Comparison of ENCODE assay signal across 30 cellular contexts in the genomic region with DNA sequence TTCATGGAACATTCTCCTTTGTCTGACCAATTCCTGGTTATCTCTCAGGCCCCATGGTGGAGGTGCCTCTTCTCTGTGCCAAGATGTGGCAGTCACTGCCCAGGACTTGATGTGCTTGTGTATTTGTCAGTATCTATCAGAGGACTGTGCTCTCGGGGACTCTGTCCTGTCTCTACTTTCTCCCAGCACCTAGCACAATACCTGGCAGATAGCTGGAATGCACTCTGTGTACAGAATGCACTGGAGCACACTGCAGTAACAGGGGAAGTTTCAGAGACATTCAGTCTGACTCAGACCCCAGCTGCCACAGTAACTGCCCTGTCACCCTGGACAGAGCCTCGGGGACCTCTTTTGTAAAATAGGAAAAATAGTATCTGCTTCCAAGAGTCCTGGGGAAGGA. TPM values are rescaled to one million over a fixed set of nuclear protein-coding genes. Genes with fewer than 3 reads are reported as not detected.
"Had no signal": no experiment of that assay in that cellular context is flagged by ENCODE, and none has a peak within 500 bp of the region (broad histone marks: within the 10 kb centered on the region; RNA-seq: fewer than 3 reads in every experiment).

No MANE protein-coding gene starts in this region.

- FAIRE-seq: astrocyte, TTC549 had no signal

- H3K27ac ChIP-seq: adrenal gland, body of pancreas, SJCRH30, SK-N-MC had no signal

- H3K4me1 ChIP-seq: adrenal gland, body of pancreas, SJCRH30 had no signal

- ATAC-seq: activated naive CD4-positive, alpha-beta T cell treated with anti-CD3 and anti-CD28 coated beads, Interleukin-2, amount 50 U/mL, for 72 hours; activated T-cell treated with anti-CD3 and anti-CD28 coated beads, Interleukin-2, amount 50 U/mL, for 4 hours; body of pancreas; Panc1 had no signal

- H3K9me3 ChIP-seq: adrenal gland, body of pancreas had no signal

- H3K36me3 ChIP-seq: adrenal gland, MG63, SJCRH30 had no signal

- H3K4me3 ChIP-seq: adrenal gland, body of pancreas, MG63, SJCRH30, SK-N-MC had no signal

- H3K27me3 ChIP-seq: body of pancreas had no signal

- DNase-seq: activated B cell treated with CpG ODN at 0.5 μM for 24 hours; activated CD4-positive, alpha-beta memory T cell treated with anti-CD3 and anti-CD28 coated beads for 36 hours; activated CD4-positive, alpha-beta T cell treated with anti-CD3 and anti-CD28 coated beads for 4 hours; activated CD4-positive, alpha-beta T cell treated with anti-CD3 and anti-CD28 coated beads, Interleukin-2, amount 50 U/mL, for 1 hour; activated CD4-positive, CD25-positive, alpha-beta regulatory T cell treated with anti-CD3 and anti-CD28 coated beads, Interleukin-2, amount 50 U/mL, for 72 hours; activated CD8-positive, alpha-beta memory T cell treated with anti-CD3 and anti-CD28 coated beads, Interleukin-2, amount 50 U/mL, for 4 hours; activated gamma-delta T cell treated with Interleukin-2 at 50 U/mL for 16 hours; activated naive CD4-positive, alpha-beta T cell treated with anti-CD3 and anti-CD28 coated beads for 36 hours; activated T-cell treated with anti-CD3 and anti-CD28 coated beads for 4 hours; activated T-cell treated with anti-CD3 and anti-CD28 coated beads, Interleukin-2, amount 50 U/mL, for 4 hours; adrenal gland; body of pancreas; Karpas-422; KBM-7; MG63; NCI-H1048; NCI-H1105 treated with DMSO at 0.1 percent for 48 hours; NCI-H1436; NCI-H1694; NCI-H2029; NCI-H345; NCI-H524 treated with DMSO at 0.1 percent for 48 hours; RPMI8226; SHP77; SJCRH30 had no signal

RNA-seq across cellular contexts. Expression of a gene that starts 34.6 kb away (rescaled TPM):
- total RNA-seq: activated B cell treated with CpG ODN at 0.5 μM for 24 hours, astrocyte, SJCRH30 had no signal
